In genomic region chr1:116738673-116739370, GRCh38 we compare ENCODE assay signal across 1 cellular context.
TF ChIP-seq lines count a peak whose summit lies in the region.

No MANE protein-coding gene starts in this region.

TF ChIP-seq in GM12878, 131 proteins besides CTCF, POLR2A, EP300 and RAD21 (continued from another document and continues in another):
- peak; percentile 96 for TF ChIP-seq RELB (IDR thresholded peaks at IDR 0.05; ENCODE audit: low read depth)
- no peak for TF ChIP-seq KLF5 (IDR thresholded peaks at IDR 0.05; ENCODE audit: partially characterized antibody)
- TF ChIP-seq PRDM15 (CRISPR knock-in tag; IDR thresholded peaks at IDR 0.05): no peak
- TF ChIP-seq E4F1 (IDR thresholded peaks at IDR 0.05; ENCODE audit: borderline replicate concordance, partially characterized antibody): no peak
- TF ChIP-seq ASH2L (IDR thresholded peaks at IDR 0.05; ENCODE audit: borderline replicate concordance, low read depth): no peak
- TF ChIP-seq MTA2 (IDR thresholded peaks at IDR 0.05; ENCODE audit: low read depth): peak; percentile 70
- TF ChIP-seq ATF7 (IDR thresholded peaks at IDR 0.05; ENCODE audit: low read depth): 0 out of 2 replicates have a peak, but pooled peaks have one; percentile 57
- TF ChIP-seq PAX5 (IDR thresholded peaks at IDR 0.05; ENCODE audit: borderline replicate concordance, low read depth, low read length): peak; percentile 66
- peak; percentile 93 for TF ChIP-seq BCL3 (IDR thresholded peaks at IDR 0.05; ENCODE audit: borderline replicate concordance, insufficient read depth, low read depth, low read length, poor library complexity, severe bottlenecking)
- no peak for TF ChIP-seq CHD4 (IDR thresholded peaks at IDR 0.05)
- no peak for TF ChIP-seq TCF7 (IDR thresholded peaks at IDR 0.05; ENCODE audit: borderline replicate concordance)
- TF ChIP-seq NR2C1 (IDR thresholded peaks at IDR 0.05): 0 out of 2 replicates have a peak, but pooled peaks have one; percentile 43
- TF ChIP-seq ETV6 (conservative IDR thresholded peaks at IDR 0.05 in 1 of 2, IDR thresholded peaks at IDR 0.05 in 1 of 2; ENCODE audit: borderline replicate concordance in 1 of 2, low read depth in 1 of 2): peak in 1 of 2 experiments; percentile 95; a peak in 2 of 4 replicates
- no peak for TF ChIP-seq TCF3 (IDR thresholded peaks at IDR 0.05; ENCODE audit: borderline replicate concordance, insufficient read depth, low read depth, low read length)
- no peak for TF ChIP-seq NFYA (IDR thresholded peaks at IDR 0.05; ENCODE audit: borderline replicate concordance, low read depth, low read length)
- no peak for TF ChIP-seq YBX1 (IDR thresholded peaks at IDR 0.05)
- TF ChIP-seq FOS (IDR thresholded peaks at IDR 0.05; ENCODE audit: borderline replicate concordance, extremely low read depth, insufficient read length): no peak
- TF ChIP-seq ZBED1 (IDR thresholded peaks at IDR 0.05; ENCODE audit: borderline replicate concordance): peak; percentile 88
- TF ChIP-seq PBX3 (IDR thresholded peaks at IDR 0.05; ENCODE audit: insufficient replicate concordance, low read depth, low read length): no peak
- no peak for TF ChIP-seq POLR2AphosphoS2 (IDR thresholded peaks at IDR 0.05; ENCODE audit: low read depth, low read length)
- no peak for TF ChIP-seq CBX5 (IDR thresholded peaks at IDR 0.05; ENCODE audit: low read depth)
- TF ChIP-seq CEBPZ (IDR thresholded peaks at IDR 0.05; ENCODE audit: low read depth, low read length): no peak
- no peak for TF ChIP-seq SREBF2 (IDR thresholded peaks at IDR 0.05; ENCODE audit: low read length)
- TF ChIP-seq RB1 (IDR thresholded peaks at IDR 0.05; ENCODE audit: borderline replicate concordance): no peak
- TF ChIP-seq HDGF (IDR thresholded peaks at IDR 0.05): no peak
- TF ChIP-seq ZSCAN29 (IDR thresholded peaks at IDR 0.05): no peak
- no peak for TF ChIP-seq E2F4 (IDR thresholded peaks at IDR 0.05; ENCODE audit: low read depth, low read length)
- TF ChIP-seq IRF4 (IDR thresholded peaks at IDR 0.05; ENCODE audit: low read depth, low read length): peak; percentile 6; the same call in 1 of the 2 replicates
- TF ChIP-seq CEBPB (IDR thresholded peaks at IDR 0.05; ENCODE audit: borderline replicate concordance in 1 of 2, low read depth in 2 of 2, low read length in 2 of 2): 0 out of 4 replicates have a peak, but pooled peaks of 1 of the 2 experiments have one; percentile 45
- TF ChIP-seq CHD2 (IDR thresholded peaks at IDR 0.05; ENCODE audit: borderline replicate concordance, low read depth, low read length): peak; percentile 50; the same call in 1 of the 2 replicates
- no peak for TF ChIP-seq PAX8 (IDR thresholded peaks at IDR 0.05)
- no peak for TF ChIP-seq ZNF207 (IDR thresholded peaks at IDR 0.05; ENCODE audit: borderline replicate concordance)
- TF ChIP-seq ZNF384 (IDR thresholded peaks at IDR 0.05; ENCODE audit: borderline replicate concordance, low read depth, low read length): no peak
- peak; percentile 97 for TF ChIP-seq NR2F1 (conservative IDR thresholded peaks at IDR 0.05)
- TF ChIP-seq SP1 (IDR thresholded peaks at IDR 0.05; ENCODE audit: low read depth, low read length): no peak
- TF ChIP-seq PML (IDR thresholded peaks at IDR 0.05; ENCODE audit: low read length): peak; percentile 60; the same call in 1 of the 2 replicates
- TF ChIP-seq HSF1 (IDR thresholded peaks at IDR 0.05; ENCODE audit: low read depth, low read length): no peak
- TF ChIP-seq HCFC1 (IDR thresholded peaks at IDR 0.05; ENCODE audit: low read length): no peak
- no peak for TF ChIP-seq IRF3 (IDR thresholded peaks at IDR 0.05)
- no peak for TF ChIP-seq NRF1 (conservative IDR thresholded peaks at IDR 0.05; ENCODE audit: low read depth, low read length)
- no peak for TF ChIP-seq SIX5 (IDR thresholded peaks at IDR 0.05; ENCODE audit: low read depth, low read length, severe bottlenecking)
- no peak for TF ChIP-seq CBX3 (IDR thresholded peaks at IDR 0.05; ENCODE audit: borderline replicate concordance, low read depth)
- TF ChIP-seq TAF1 (IDR thresholded peaks at IDR 0.05; ENCODE audit: borderline replicate concordance, low read depth, low read length): no peak
